In the genomic region with DNA sequence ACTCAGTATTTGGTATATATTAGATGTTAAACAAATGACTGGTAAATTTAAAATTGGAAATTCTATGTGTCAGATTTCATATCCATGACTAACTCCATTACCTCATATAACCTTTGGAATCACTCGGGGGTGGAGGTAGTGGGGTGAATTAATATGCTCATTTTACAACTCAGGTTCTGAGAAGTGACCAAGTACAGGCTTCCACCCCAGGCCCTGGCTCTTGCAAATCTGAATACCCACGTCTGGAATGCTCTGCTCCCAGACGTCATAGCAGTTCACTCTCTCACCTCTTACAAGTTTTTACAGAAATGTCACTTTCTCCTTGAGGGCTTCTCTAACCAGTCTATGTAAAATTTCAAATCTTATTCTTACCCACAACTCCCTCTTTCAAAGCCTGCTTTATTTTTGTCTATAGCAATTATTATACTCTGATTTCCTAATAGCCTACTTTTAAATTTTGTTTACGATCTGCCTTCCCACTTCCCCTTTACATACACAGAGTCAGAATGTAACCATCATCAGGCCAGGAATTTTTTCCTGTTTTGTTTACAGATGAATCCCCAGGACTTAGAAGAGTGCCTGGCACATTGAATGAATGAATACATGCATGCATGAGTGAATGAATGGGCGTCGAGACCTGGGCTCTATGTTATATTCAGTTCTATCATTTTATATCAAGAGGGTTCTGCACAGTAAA, we compare ENCODE assay signal across 15 cellular contexts.
A peak's percentile ranks its signal among the peaks of the same experiment; 100 is the strongest.
DNase-seq lines count a peak whose midpoint lies in the region; ATAC-seq and TF ChIP-seq lines count a peak whose summit lies in the region.
"Had no signal": no experiment of that assay in that cellular context is flagged by ENCODE, and none has a peak within 500 bp of the region (broad histone marks: within the 10 kb centered on the region; RNA-seq: fewer than 3 reads in every experiment).

No MANE protein-coding gene starts in this region.

- TF ChIP-seq POLR2A in suprapubic skin (IDR thresholded peaks at IDR 0.05): no peak

- H3K4me3 ChIP-seq in AG04450 (ENCODE audit: low read depth, low read length): no peak overlapping the region
- H3K4me3 ChIP-seq in suprapubic skin: no peak overlapping the region
- H3K4me3 ChIP-seq: skin epidermis had no signal

- POLR2A ChIA-PET in AG04450 (lab: Yijun Ruan, JAX): no interaction called here

- no peak for ATAC-seq in sciatic nerve

- H3K27me3 ChIP-seq in AG04450 (ENCODE audit: control insufficient read depth, insufficient read depth, low read length) (no peaks in the 10 kb centered on the region), suprapubic skin (no peaks in the 10 kb centered on the region)

- no peak for TF ChIP-seq CTCF in AG04450 (IDR thresholded peaks at IDR 0.05; ENCODE audit: low read depth, low read length)
- no peak for TF ChIP-seq CTCF in suprapubic skin (IDR thresholded peaks at IDR 0.05)

- TF ChIP-seq EP300 in suprapubic skin (IDR thresholded peaks at IDR 0.05): no peak

- H3K36me3 ChIP-seq in suprapubic skin: no peaks in the 10 kb centered on the region

- DNase-seq in AG04450 (ENCODE audit: low read depth, low spot score): peak; percentile 87
- DNase-seq in HK-2 (ENCODE audit: unreplicated experiment): peak; percentile 26
- peak; percentile 97 for DNase-seq in amniotic epithelial cell (ENCODE audit: low read depth)
- DNase-seq in iris pigment epithelial cell (ENCODE audit: low read depth): peak; percentile 99
- DNase-seq in suprapubic skin (ENCODE audit: low spot score in 2 of 2): no peak
- DNase-seq in sciatic nerve (ENCODE audit: low spot score): no peak
- no peak for DNase-seq in C1 segment of cervical spinal cord (lab: John Stamatoyannopoulos, UW)
- DNase-seq in cardiac septum (ENCODE audit: low spot score): no peak
- DNase-seq: activated CD8-positive, alpha-beta memory T cell treated with anti-CD3 and anti-CD28 coated beads, Interleukin-2, amount 50 U/mL, for 4 hours; CD4-positive, CD25-positive, alpha-beta regulatory T cell; central memory CD4-positive, alpha-beta T cell; NCI-H1048; NCI-H69; T-helper 9 cell had no signal

- intact Hi-C loops in sciatic nerve (cut with DNase I) (no loop called here), cardiac septum (cut with DNase I) (no loop called here)

- H3K27ac ChIP-seq in AG04450 (ENCODE audit: low read depth, low read length) (peak overlapping the region; percentile 42), suprapubic skin (no peak overlapping the region)
- H3K27ac ChIP-seq: skin epidermis had no signal

- CTCF ChIA-PET in AG04450 (lab: Charles Lee): no interaction called here

- no peaks in the 10 kb centered on the region for H3K4me1 ChIP-seq in suprapubic skin

- 62% methylated on average over 6 of the region's 6 CpGs for WGBS in suprapubic skin

- no peaks in the 10 kb centered on the region for H3K9me3 ChIP-seq in AG04450 (ENCODE audit: control insufficient read depth, insufficient read depth, low read length)
- H3K9me3 ChIP-seq in suprapubic skin: no peaks in the 10 kb centered on the region

Comparison
In these comparisons a context has a peak if more than half of its experiments do, and no peak if none do; other contexts are left out.
1. DNase-seq: peak in AG04450 (single experiment), HK-2 (single experiment), amniotic epithelial cell (single experiment) and iris pigment epithelial cell (single experiment); none in suprapubic skin (0 of 2), sciatic nerve (single experiment), C1 segment of cervical spinal cord (0 of 14) and cardiac septum (single experiment).